1 cellular context compared by ENCODE assay signal in the genomic region with DNA sequence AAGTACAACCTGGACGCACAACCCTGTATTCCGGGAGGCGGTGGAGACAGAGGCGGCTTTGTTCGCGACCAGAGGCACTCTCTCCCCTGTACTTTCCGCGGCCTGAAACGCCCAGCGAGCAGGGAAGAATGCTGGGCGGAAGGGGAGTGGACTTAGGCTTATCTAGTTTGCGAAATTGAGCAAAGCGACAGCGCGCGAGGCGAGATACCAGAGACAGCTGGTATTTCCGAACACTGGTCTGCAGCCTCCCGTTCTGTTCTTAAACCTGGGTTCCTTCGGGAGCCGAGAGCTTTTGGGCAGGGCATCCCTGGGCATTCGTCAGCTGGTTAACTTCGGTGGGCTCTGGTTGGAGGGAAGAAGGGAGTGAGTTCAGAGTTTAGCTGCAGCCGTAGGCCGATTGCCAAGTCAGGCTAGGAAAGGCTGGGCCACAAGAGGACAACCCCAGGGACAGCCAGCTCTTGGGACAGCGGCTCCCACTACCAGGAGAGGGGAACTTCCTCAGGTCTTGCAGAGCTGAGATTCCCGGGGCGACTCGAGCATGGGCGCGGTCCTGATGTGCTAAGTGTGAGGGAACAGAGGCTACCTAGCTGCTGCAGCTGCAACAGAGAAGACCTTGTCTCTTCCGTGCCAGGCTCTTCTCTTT.
A peak's percentile ranks its signal among the peaks of the same experiment; 100 is the strongest.
TF ChIP-seq lines count a peak whose summit lies in the region.

No MANE protein-coding gene starts in this region.

TF ChIP-seq in A549, 52 proteins besides CTCF, POLR2A, EP300 and RAD21 (continued from another document):
- TF ChIP-seq MAX (IDR thresholded peaks at IDR 0.05) (no peak), CEBPB (IDR thresholded peaks at IDR 0.05) (peak in 1 of 2 experiments; percentile 7; a peak in 1 of 4 replicates), FOXS1 (CRISPR knock-in tag; IDR thresholded peaks at IDR 0.05) (no peak), SMC3 (IDR thresholded peaks at IDR 0.05) (no peak)
TF ChIP-seq in A549: peak in this region for 1.
